Comparison of ENCODE assay signal across 14 cellular contexts in genomic region chr10:118501637-118502440, GRCh38.
DNase-seq lines count a peak whose midpoint lies in the region; ATAC-seq and TF ChIP-seq lines count a peak whose summit lies in the region.
"Had no signal": no experiment of that assay in that cellular context is flagged by ENCODE, and none has a peak within 500 bp of the region (broad histone marks: within the 10 kb centered on the region; RNA-seq: fewer than 3 reads in every experiment).

No MANE protein-coding gene starts in this region.

- H3K9me2 ChIP-seq in HCT116 (ENCODE audit: insufficient read depth), result no peaks in the 10 kb centered on the region

- RAD21 ChIA-PET in HCT116 (lab: Charles Lee; ENCODE audit: low non-redundant PET in 1 of 2, low total read pairs in 2 of 2, uncharacterized antibody in 2 of 2, unreplicated experiment in 2 of 2), result no interaction called here

- H2AFZ ChIP-seq in HCT116 (ENCODE audit: low read depth, low read length, poor library complexity, severe bottlenecking), result no peak overlapping the region

- no peak overlapping the region for H3K4me3 ChIP-seq in HCT116 (replicated peaks in 1 of 2; ENCODE audit: low read depth in 1 of 2, low read length in 2 of 2)
- no peak overlapping the region for H3K4me3 ChIP-seq in fibroblast of the aortic adventitia (ENCODE audit: low read depth, low read length)
- H3K4me3 ChIP-seq in thyroid gland (replicated peaks in 1 of 3), result no peak overlapping the region
- H3K4me3 ChIP-seq: spleen had no signal

- H3K9me3 ChIP-seq in HCT116 (ENCODE audit: control insufficient read depth in 1 of 2, insufficient read depth in 1 of 2, low read depth in 1 of 2, low read length in 2 of 2) (no peaks in the 10 kb centered on the region), thyroid gland (no peaks in the 10 kb centered on the region)
- H3K9me3 ChIP-seq: spleen had no signal

- H3K9ac ChIP-seq in HCT116 (ENCODE audit: low read length), result no peak overlapping the region

- ATAC-seq in HCT116, result no peak
- ATAC-seq in HG03520 (IDR thresholded peaks at IDR 0.05; ENCODE audit: unreplicated experiment), result no peak
- no peak for ATAC-seq in GM18505 (IDR thresholded peaks at IDR 0.05; ENCODE audit: unreplicated experiment)

- H3K27me3 ChIP-seq in HCT116 (ENCODE audit: insufficient read depth, low read length), result no peaks in the 10 kb centered on the region
- H3K27me3 ChIP-seq in thyroid gland, result no peaks in the 10 kb centered on the region

- H3K27ac ChIP-seq in HCT116 (ENCODE audit: low read depth, low read length), result no peak overlapping the region
- H3K27ac ChIP-seq in thyroid gland, result no peak overlapping the region
- H3K27ac ChIP-seq in substantia nigra (ENCODE audit: low read depth, low read length, poor library complexity, severe bottlenecking), result no peak overlapping the region
- H3K27ac ChIP-seq: spleen had no signal

- POLR2A ChIA-PET in HCT116 (lab: Charles Lee), result no interaction called here

- intact Hi-C loops in HCT116 (cut with micrococcal nuclease) (no loop called here), thyroid gland (cut with DNase I) (no loop called here)

- H3K36me3 ChIP-seq in HCT116 (ENCODE audit: control insufficient read depth in 1 of 2, insufficient read depth in 2 of 2, low read length in 2 of 2) (no peaks in the 10 kb centered on the region), thyroid gland (no peaks in the 10 kb centered on the region)
- H3K36me3 ChIP-seq: spleen had no signal

- TF ChIP-seq CTCF in HCT116 (IDR thresholded peaks at IDR 0.05 in 2 of 3, conservative IDR thresholded peaks at IDR 0.05 in 1 of 3; ENCODE audit: borderline replicate concordance in 1 of 3, insufficient read depth in 1 of 3, low read depth in 2 of 3, low read length in 2 of 3), result no peak
- no peak for TF ChIP-seq CTCF in fibroblast of the aortic adventitia (IDR thresholded peaks at IDR 0.05; ENCODE audit: insufficient read depth, low read length)
- TF ChIP-seq CTCF in thyroid gland (IDR thresholded peaks at IDR 0.05), result no peak

- no peak for TF ChIP-seq POLR2A in HCT116 (IDR thresholded peaks at IDR 0.05; ENCODE audit: borderline replicate concordance, extremely low read depth, insufficient read depth, insufficient read length)
- no peak for TF ChIP-seq POLR2A in thyroid gland (IDR thresholded peaks at IDR 0.05)
- TF ChIP-seq POLR2A in GM18505 (IDR thresholded peaks at IDR 0.05; ENCODE audit: borderline replicate concordance, extremely low read depth, insufficient read depth, insufficient read length), result no peak

- H3K4me1 ChIP-seq in HCT116 (ENCODE audit: control insufficient read depth in 1 of 2, insufficient read depth in 2 of 2, low read length in 2 of 2), result peaks cover 7 to 26% of the 10 kb centered on the region in 2 experiments; a peak in 3 of 4 replicates
- peaks cover 12 to 18% of the 10 kb centered on the region in 2 donors for H3K4me1 ChIP-seq in thyroid gland
- H3K4me1 ChIP-seq: spleen had no signal

- no peak overlapping the region for H3K4me2 ChIP-seq in HCT116 (ENCODE audit: low read length)

- no peaks in the 10 kb centered on the region for H4K20me1 ChIP-seq in HCT116 (ENCODE audit: insufficient read depth)

- H3K79me2 ChIP-seq in HCT116 (ENCODE audit: insufficient read depth, low read length), result no peaks in the 10 kb centered on the region

- no peak for DNase-seq in HCT116 (ENCODE audit: low read depth, low spot score)
- DNase-seq in SIG-M5 (lab: John Stamatoyannopoulos, UW), result peak; percentile 23
- DNase-seq in fibroblast of the aortic adventitia (ENCODE audit: low read depth), result peak; percentile 94
- peak; percentile 95 for DNase-seq in thyroid gland
- no peak for DNase-seq in substantia nigra (lab: John Stamatoyannopoulos, UW)
- DNase-seq in GDM1 (lab: John Stamatoyannopoulos, UW), result no peak
- DNase-seq: activated CD4-positive, alpha-beta T cell treated with anti-CD3 and anti-CD28 coated beads for 4 hours; activated naive CD4-positive, alpha-beta T cell; GOT3; hippocampal formation; NCI-H1436 treated with DMSO at 0.1 percent for 48 hours; spleen had no signal

- CTCF ChIA-PET in HCT116 (lab: Charles Lee), result interaction anchor here (1.0 kb wide), 1 partner anchor 44 kb away, joined by 3 read pairs; no protein-coding TSS in a partner anchor

- 41 to 42% methylated on average over 6 to 9 of the region's 9 CpGs for WGBS in thyroid gland, 2 donors

- no TSS peak for BruUV-seq in HCT116 (replicated peaks; lab: Mats Ljungman, UMichigan)

- TF ChIP-seq RAD21 in HCT116 (IDR thresholded peaks at IDR 0.05; ENCODE audit: low read depth), result no peak

TF ChIP-seq in HCT116, 20 proteins besides CTCF, POLR2A, EP300 and RAD21:
- TF ChIP-seq CEBPB (IDR thresholded peaks at IDR 0.05; ENCODE audit: low read depth) (peak; percentile 76), MAX (IDR thresholded peaks at IDR 0.05) (0 out of 2 replicates have a peak, but pooled peaks have one; percentile 23), TCF7L2 (IDR thresholded peaks at IDR 0.05; ENCODE audit: borderline replicate concordance, extremely low read depth, insufficient read depth, insufficient read length) (peak; percentile 91), EZH2phosphoT487 (IDR thresholded peaks at IDR 0.05; ENCODE audit: borderline replicate concordance) (no peak), FOSL1 (IDR thresholded peaks at IDR 0.05; ENCODE audit: low read depth) (0 out of 2 replicates have a peak, but pooled peaks have one; percentile 19), ATF3 (IDR thresholded peaks at IDR 0.05) (no peak)
TF ChIP-seq in HCT116: peak in this region for 4.

Comparison
In these comparisons a context has a peak if more than half of its experiments do, and no peak if none do; other contexts are left out.
1. DNase-seq: peak in SIG-M5 (single experiment), fibroblast of the aortic adventitia (single experiment) and thyroid gland (2 of 2); none in HCT116 (single experiment), substantia nigra (0 of 49) and GDM1 (single experiment).